ENCODE assay signal across 4 cellular contexts in genomic region chr7:1391449-1391848, GRCh38.
"Had no signal": no experiment of that assay in that cellular context is flagged by ENCODE, and none has a peak within 500 bp of the region (broad histone marks: within the 10 kb centered on the region; RNA-seq: fewer than 3 reads in every experiment).

No MANE protein-coding gene starts in this region.

- ATAC-seq: GM23338, HCT116 had no signal

- H2AFZ ChIP-seq: GM23338 had no signal

- H3K4me1 ChIP-seq: HAP-1 had no signal

- H3K4me3 ChIP-seq: GM23338, HAP-1 had no signal

- DNase-seq: KBM-7 had no signal

- H3K36me3 ChIP-seq: HAP-1 had no signal

- H3K4me2 ChIP-seq: GM23338 had no signal
